Comparison of ENCODE assay signal across 11 cellular contexts in the genomic region with DNA sequence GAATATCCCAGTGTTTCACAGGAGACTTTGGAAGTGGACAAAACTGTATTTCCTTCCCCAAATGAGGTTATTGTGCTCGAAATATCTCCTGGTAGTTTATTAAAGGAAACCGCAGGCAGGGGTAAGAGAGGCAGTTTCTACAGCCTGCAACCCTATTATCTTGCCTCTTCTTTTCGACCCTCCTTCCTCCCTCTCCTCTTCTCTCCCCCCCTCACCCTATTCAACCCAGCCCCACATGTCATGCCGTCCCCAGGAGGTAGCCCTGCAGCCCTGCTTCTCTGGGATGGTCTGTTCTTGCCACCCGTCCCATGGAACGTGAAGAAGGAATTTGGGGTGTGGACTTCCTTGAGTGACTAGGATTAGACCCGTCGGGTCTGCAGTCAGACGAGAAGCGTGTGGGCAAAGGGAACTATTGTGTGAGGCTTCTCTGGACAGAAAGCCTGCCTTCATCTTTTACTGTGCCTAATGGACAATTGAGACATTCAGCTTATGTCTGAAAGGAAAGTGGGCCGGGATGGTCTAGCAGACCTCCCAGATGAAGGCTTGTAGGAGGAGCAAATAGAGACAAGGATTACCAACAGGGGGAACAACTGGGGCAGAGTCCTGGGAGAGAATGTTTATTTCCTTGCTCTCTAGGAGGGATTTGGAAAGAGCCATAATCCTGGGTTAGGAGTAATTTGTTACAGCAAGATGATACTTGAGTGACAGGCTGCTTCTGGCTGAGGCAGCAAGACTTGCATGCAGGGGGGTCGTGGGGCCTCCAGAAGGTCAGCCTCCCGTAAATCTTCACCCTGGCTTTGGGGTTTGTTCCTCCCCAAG.
DNase-seq lines count a peak whose midpoint lies in the region; ATAC-seq and TF ChIP-seq lines count a peak whose summit lies in the region.
"Had no signal": no experiment of that assay in that cellular context is flagged by ENCODE, and none has a peak within 500 bp of the region (broad histone marks: within the 10 kb centered on the region; RNA-seq: fewer than 3 reads in every experiment).

No MANE protein-coding gene starts in this region.

- no peak for ATAC-seq in HG03196 (IDR thresholded peaks at IDR 0.05; ENCODE audit: unreplicated experiment)
- ATAC-seq in GM18868 (IDR thresholded peaks at IDR 0.05; ENCODE audit: unreplicated experiment): no peak
- ATAC-seq in HG03565 (IDR thresholded peaks at IDR 0.05; ENCODE audit: unreplicated experiment): no peak

- TF ChIP-seq CTCF in fibroblast of villous mesenchyme (IDR thresholded peaks at IDR 0.05; ENCODE audit: insufficient read depth, low read depth, low read length) (no peak), neutrophil (IDR thresholded peaks at IDR 0.05) (no peak)

- H3K9me3 ChIP-seq in SJSA1 (replicated peaks) (no peaks in the 10 kb centered on the region), neutrophil (no peaks in the 10 kb centered on the region)
- H3K9me3 ChIP-seq: prostate gland had no signal

- H3K4me1 ChIP-seq in SJSA1 (replicated peaks): peaks cover 58% of the 10 kb centered on the region
- peaks cover 22 to 24% of the 10 kb centered on the region in 2 experiments for H3K4me1 ChIP-seq in neutrophil (ENCODE audit: control insufficient read depth in 1 of 2, insufficient read depth in 1 of 2, low read depth in 1 of 2, low read length in 1 of 2)
- H3K4me1 ChIP-seq: prostate gland had no signal

- peak; percentile 57 for DNase-seq in Ammon's horn (ENCODE audit: low spot score)
- DNase-seq in SJSA1 (ENCODE audit: low read depth in 1 of 2, low spot score in 2 of 2): peak; percentile 68 to 79
- DNase-seq in fibroblast of villous mesenchyme (ENCODE audit: low read depth): peak; percentile 61
- DNase-seq in NCI-H2029 treated with DMSO at 0.1 percent for 48 hours (lab: John Stamatoyannopoulos, UW): no peak
- DNase-seq: CD8-positive, alpha-beta memory T cell; NCI-H345 had no signal

- H3K27me3 ChIP-seq in SJSA1 (replicated peaks) (no peaks in the 10 kb centered on the region), neutrophil (no peaks in the 10 kb centered on the region)

- peaks cover 6% of the 10 kb centered on the region; the same call in 1 of the 2 replicates for H3K36me3 ChIP-seq in SJSA1
- H3K36me3 ChIP-seq in neutrophil: no peaks in the 10 kb centered on the region
- H3K36me3 ChIP-seq: prostate gland had no signal

- H3K4me3 ChIP-seq in SJSA1: peak overlapping the region; percentile 0; the same call in 1 of the 2 replicates
- no peak overlapping the region for H3K4me3 ChIP-seq in fibroblast of villous mesenchyme (ENCODE audit: low read depth, low read length)
- H3K4me3 ChIP-seq in neutrophil (ENCODE audit: low read depth in 1 of 2, low read length in 1 of 2): no peak overlapping the region
- H3K4me3 ChIP-seq: prostate gland had no signal

- H3K27ac ChIP-seq in SJSA1: peak overlapping the region; percentile 81
- peak overlapping the region; percentile 4 for H3K27ac ChIP-seq in neutrophil
- H3K27ac ChIP-seq: prostate gland had no signal
